In genomic region chr17:39916918-39917317, GRCh38 we compare ENCODE assay signal across 15 cellular contexts. TPM values are rescaled to one million over a fixed set of nuclear protein-coding genes. Genes with fewer than 3 reads are reported as not detected.
A peak's percentile ranks its signal among the peaks of the same experiment; 100 is the strongest.
DNase-seq lines count a peak whose midpoint lies in the region; ATAC-seq and TF ChIP-seq lines count a peak whose summit lies in the region.
"Had no signal": no experiment of that assay in that cellular context is flagged by ENCODE, and none has a peak within 500 bp of the region (broad histone marks: within the 10 kb centered on the region; RNA-seq: fewer than 3 reads in every experiment).

No MANE protein-coding gene starts in this region.

- peak overlapping the region; percentile 90 for H3K27ac Mint-ChIP-seq in Caco-2 (ENCODE audit: unreplicated experiment)
- H3K27ac Mint-ChIP-seq in IgD-negative memory B cell: peak overlapping the region in 2 of 3 donors; percentile 3 to 38
- H3K27ac Mint-ChIP-seq in naive thymus-derived CD8-positive, alpha-beta T cell: peak overlapping the region in 9 of 10 donors; percentile 9 to 82 (median 61)
- peak overlapping the region in 2 of 9 donors; percentile 56 to 68 for H3K27ac Mint-ChIP-seq in naive thymus-derived CD4-positive, alpha-beta T cell
- H3K27ac Mint-ChIP-seq: dendritic cell treated with granulocyte-macrophage colony-stimulating factor and Interleukin-4, amounts not matched to agents 40 ng/mL and 50 ng/mL, for 4 days had no signal

- CTCF ChIA-PET in Caco-2 (lab: Charles Lee): interaction anchor here (0.9 kb wide), 1 partner anchor 42 kb away, joined by 4 read pairs; no protein-coding TSS in a partner anchor
- CTCF ChIA-PET in naive thymus-derived CD4-positive, alpha-beta T cell (lab: Charles Lee): no interaction called here

- TF ChIP-seq CTCF in Caco-2 (IDR thresholded peaks at IDR 0.05; ENCODE audit: insufficient read depth in 1 of 2, low read depth in 1 of 2, low read length in 1 of 2, severe bottlenecking in 1 of 2, unreplicated experiment in 1 of 2): peak; percentile 39 to 51

- H3K36me3 Mint-ChIP-seq in Caco-2 (ENCODE audit: insufficient read depth, unreplicated experiment): peaks cover 35% of the 10 kb centered on the region
- H3K36me3 Mint-ChIP-seq in IgD-negative memory B cell: peaks cover 21% of the 10 kb centered on the region
- peaks cover 0 to 79% (median 29%) of the 10 kb centered on the region in 3 donors for H3K36me3 Mint-ChIP-seq in naive thymus-derived CD8-positive, alpha-beta T cell
- H3K36me3 Mint-ChIP-seq in naive thymus-derived CD4-positive, alpha-beta T cell: peaks cover 2 to 61% (median 44%) of the 10 kb centered on the region in 5 donors

- H3K4me3 Mint-ChIP-seq in Caco-2 (ENCODE audit: unreplicated experiment): peak overlapping the region; percentile 23
- H3K4me3 Mint-ChIP-seq in IgD-negative memory B cell: peak overlapping the region in 2 of 4 donors; percentile 2 to 55
- H3K4me3 Mint-ChIP-seq in naive thymus-derived CD8-positive, alpha-beta T cell: peak overlapping the region in 1 of 10 donors; percentile 51
- H3K4me3 Mint-ChIP-seq in naive thymus-derived CD4-positive, alpha-beta T cell: peak overlapping the region in 1 of 10 donors; percentile 21
- H3K4me3 Mint-ChIP-seq: dendritic cell treated with granulocyte-macrophage colony-stimulating factor and Interleukin-4, amounts not matched to agents 40 ng/mL and 50 ng/mL, for 4 days had no signal

- H3K9me3 Mint-ChIP-seq in Caco-2 (ENCODE audit: unreplicated experiment) (no peaks in the 10 kb centered on the region), IgD-negative memory B cell (no peaks in the 10 kb centered on the region)
- no peaks in the 10 kb centered on the region for H3K9me3 Mint-ChIP-seq in naive thymus-derived CD8-positive, alpha-beta T cell
- peaks cover 0 to 1% (median 0%) of the 10 kb centered on the region in 11 donors for H3K9me3 Mint-ChIP-seq in naive thymus-derived CD4-positive, alpha-beta T cell
- H3K9me3 Mint-ChIP-seq: dendritic cell treated with granulocyte-macrophage colony-stimulating factor and Interleukin-4, amounts not matched to agents 40 ng/mL and 50 ng/mL, for 4 days; T-helper 2 cell treated with Interferon-gamma antibody and Interleukin-4, amounts not matched to agents 5 μg/mL and 100 μg/mL, for 36 hours had no signal

- POLR2A ChIA-PET in Caco-2 (lab: Charles Lee): interaction anchor here (0.6 kb wide), 1 partner anchor 109 kb away, joined by 3 read pairs; no protein-coding TSS in a partner anchor
- POLR2A ChIA-PET in naive thymus-derived CD8-positive, alpha-beta T cell (lab: Charles Lee): interaction anchor here (0.6 to 3.4 kb wide), 3 partner anchors 10 to 125 kb away, joined by 3 to 18 read pairs (median 5); partner anchors contain the start of genes LRRC3C and ORMDL3
- POLR2A ChIA-PET in naive thymus-derived CD4-positive, alpha-beta T cell (lab: Charles Lee): interaction anchor here (0.8 to 1.3 kb wide), 3 partner anchors 9 to 1771 kb away, joined by 3 to 5 read pairs (median 3); no protein-coding TSS in a partner anchor

- ATAC-seq in naive thymus-derived CD8-positive, alpha-beta T cell: no peak
- no peak for ATAC-seq in naive thymus-derived CD4-positive, alpha-beta T cell
- ATAC-seq in GM18861 (IDR thresholded peaks at IDR 0.05; ENCODE audit: unreplicated experiment): no peak

- H3K4me1 ChIP-seq in Caco-2: peaks cover 27% of the 10 kb centered on the region
- peaks cover 14 to 28% of the 10 kb centered on the region in 2 donors for H3K4me1 ChIP-seq in naive thymus-derived CD4-positive, alpha-beta T cell (ENCODE audit: control insufficient read depth in 2 of 2, insufficient read depth in 2 of 2, low read length in 2 of 2)
- H3K4me1 ChIP-seq: upper lobe of left lung had no signal

- peaks cover 20% of the 10 kb centered on the region for H3K4me1 Mint-ChIP-seq in Caco-2 (ENCODE audit: low read depth, unreplicated experiment)
- peaks cover 37 to 47% (median 38%) of the 10 kb centered on the region in 3 donors for H3K4me1 Mint-ChIP-seq in IgD-negative memory B cell
- peaks cover 32 to 59% (median 47%) of the 10 kb centered on the region in 4 donors for H3K4me1 Mint-ChIP-seq in naive thymus-derived CD8-positive, alpha-beta T cell
- H3K4me1 Mint-ChIP-seq in naive thymus-derived CD4-positive, alpha-beta T cell: peaks cover 10 to 55% (median 45%) of the 10 kb centered on the region in 7 donors

- no peaks in the 10 kb centered on the region for H3K9me3 ChIP-seq in Caco-2
- no peaks in the 10 kb centered on the region for H3K9me3 ChIP-seq in naive thymus-derived CD4-positive, alpha-beta T cell (ENCODE audit: control insufficient read depth in 2 of 3, low read length in 3 of 3)
- H3K9me3 ChIP-seq: upper lobe of left lung had no signal

- peaks cover 3% of the 10 kb centered on the region for H3K36me3 ChIP-seq in Caco-2 (ENCODE audit: control insufficient read depth, insufficient read depth, low read length)
- H3K36me3 ChIP-seq in naive thymus-derived CD4-positive, alpha-beta T cell (ENCODE audit: control insufficient read depth in 2 of 3, insufficient read depth in 3 of 3, low read length in 3 of 3): peaks cover 1 to 45% (median 17%) of the 10 kb centered on the region in 3 experiments

- peak; percentile 58 to 67 for DNase-seq in Caco-2
- DNase-seq in dermis blood vessel endothelial cell: peak; percentile 13
- peak in 1 of 10 donors; percentile 10 for DNase-seq in naive thymus-derived CD8-positive, alpha-beta T cell
- DNase-seq in HUDEP-2 (lab: John Stamatoyannopoulos, UW; ENCODE audit: unreplicated experiment in 76 of 76): no peak
- no peak for DNase-seq in naive thymus-derived CD4-positive, alpha-beta T cell
- no peak for DNase-seq in MV-4-11 (lab: John Stamatoyannopoulos, UW)
- DNase-seq: hypothalamus; NCI-H1436; nucleus accumbens; stimulated activated CD4-positive, alpha-beta T cell treated with anti-CD3 and anti-CD28 coated beads, Interleukin-4, amount 100 ng/mL, for 4 hours; upper lobe of left lung had no signal

- H3K27me3 Mint-ChIP-seq in Caco-2 (ENCODE audit: insufficient read depth, unreplicated experiment): no peaks in the 10 kb centered on the region
- no peaks in the 10 kb centered on the region for H3K27me3 Mint-ChIP-seq in IgD-negative memory B cell
- H3K27me3 Mint-ChIP-seq in naive thymus-derived CD8-positive, alpha-beta T cell: no peaks in the 10 kb centered on the region
- H3K27me3 Mint-ChIP-seq in naive thymus-derived CD4-positive, alpha-beta T cell: no peaks in the 10 kb centered on the region
- H3K27me3 Mint-ChIP-seq: dendritic cell treated with granulocyte-macrophage colony-stimulating factor and Interleukin-4, amounts not matched to agents 40 ng/mL and 50 ng/mL, for 4 days had no signal

- H3K27ac ChIP-seq in naive thymus-derived CD4-positive, alpha-beta T cell (ENCODE audit: low read depth, low read length): no peak overlapping the region
- H3K27ac ChIP-seq: upper lobe of left lung had no signal

- no TSS peak for BruUV-seq in Caco-2 (replicated peaks; lab: Mats Ljungman, UMichigan)

- no peaks in the 10 kb centered on the region for H3K27me3 ChIP-seq in Caco-2 (replicated peaks; ENCODE audit: control insufficient read depth, insufficient read depth, low read length)
- H3K27me3 ChIP-seq in naive thymus-derived CD4-positive, alpha-beta T cell (ENCODE audit: control insufficient read depth in 2 of 2, insufficient read depth in 2 of 2, low read length in 2 of 2): no peaks in the 10 kb centered on the region
- H3K27me3 ChIP-seq: upper lobe of left lung had no signal

- H3K4me3 ChIP-seq in Caco-2 (ENCODE audit: low read depth, low read length): no peak overlapping the region
- H3K4me3 ChIP-seq in naive thymus-derived CD4-positive, alpha-beta T cell (ENCODE audit: low read length): no peak overlapping the region
- H3K4me3 ChIP-seq: upper lobe of left lung had no signal

- intact Hi-C loops in Caco-2 (cut with micrococcal nuclease; ENCODE audit: unreplicated experiment): loop anchor here (1.0 kb wide), 2 partner anchors 9 to 63 kb away; partner anchors contain the start of gene PSMD3
- intact Hi-C loops in naive thymus-derived CD4-positive, alpha-beta T cell (cut with micrococcal nuclease): loop anchor here in 1 of 2 donors (1.0 kb wide), 1 partner anchor 9 kb away; no protein-coding TSS in a partner anchor

RNA-seq across cellular contexts. Expression of gene GSDMB, which starts 1.5 kb away (rescaled TPM):
- total RNA-seq in Caco-2 (2022): 8.0 TPM in 2 replicates
- 0.36 TPM for polyA plus RNA-seq in IgD-negative memory B cell
- total RNA-seq in dermis blood vessel endothelial cell: 1.8 and 5.8 TPM in 2 replicates
- total RNA-seq in naive thymus-derived CD8-positive, alpha-beta T cell: 10 to 100 TPM; 82.2 to 83.3 TPM
- 1 to 10 TPM in 1 of 3 donors, under 1 TPM in 2; 0.55 to 1.2 (median 0.58) TPM for polyA plus RNA-seq in naive thymus-derived CD8-positive, alpha-beta T cell
- total RNA-seq in naive thymus-derived CD4-positive, alpha-beta T cell: 10 to 100 TPM; 25.6 to 92.4 (median 53.8) TPM
- polyA plus RNA-seq in naive thymus-derived CD4-positive, alpha-beta T cell: 1 to 10 TPM; 1.7 to 2.1 TPM

RNA-seq across cellular contexts. Expression of gene ORMDL3, which starts 10.5 kb away (rescaled TPM):
- total RNA-seq in Caco-2 (2022): 70.6 and 75.2 TPM in 2 replicates
- 182 TPM for polyA plus RNA-seq in IgD-negative memory B cell
- total RNA-seq in dermis blood vessel endothelial cell: 31.6 and 38.5 TPM in 2 replicates
- total RNA-seq in naive thymus-derived CD8-positive, alpha-beta T cell: 100 to 1,000 TPM; 178 to 192 TPM
- 100 to 1,000 TPM; 100 to 335 (median 249) TPM for polyA plus RNA-seq in naive thymus-derived CD8-positive, alpha-beta T cell
- 100 to 1,000 TPM in 3 of 5 experiments, 10 to 100 TPM in 2; 77.6 to 205 (median 110) TPM for total RNA-seq in naive thymus-derived CD4-positive, alpha-beta T cell
- 100 to 1,000 TPM; 167 to 197 TPM for polyA plus RNA-seq in naive thymus-derived CD4-positive, alpha-beta T cell

RNA-seq across cellular contexts. Expression of gene LRRC3C, which starts 10.6 kb away (rescaled TPM):
- total RNA-seq in Caco-2 (2022) (not detected in 2 replicates), dermis blood vessel endothelial cell (not detected in 2 replicates)
- polyA plus RNA-seq in IgD-negative memory B cell: not detected
- under 1 TPM in 1 of 2 experiments, not detected in 1; 0.44 TPM for total RNA-seq in naive thymus-derived CD8-positive, alpha-beta T cell
- polyA plus RNA-seq in naive thymus-derived CD8-positive, alpha-beta T cell: not detected
- under 1 TPM in 1 of 5 experiments, not detected in 4; 0.27 TPM for total RNA-seq in naive thymus-derived CD4-positive, alpha-beta T cell
- not detected for polyA plus RNA-seq in naive thymus-derived CD4-positive, alpha-beta T cell
- total RNA-seq: upper lobe of left lung had no signal

RNA-seq across cellular contexts. Expression of gene GSDMA, which starts 45.9 kb away (rescaled TPM):
- total RNA-seq in Caco-2 (2022) (not detected in 2 replicates), dermis blood vessel endothelial cell (not detected in 2 replicates)
- 0.19 TPM for polyA plus RNA-seq in IgD-negative memory B cell
- not detected for total RNA-seq in naive thymus-derived CD8-positive, alpha-beta T cell
- under 1 TPM; 0.16 to 0.65 (median 0.50) TPM for polyA plus RNA-seq in naive thymus-derived CD8-positive, alpha-beta T cell
- 1 to 10 TPM in 1 of 5 experiments, under 1 TPM in 2, not detected in 2; 0.22 to 2.4 (median 0.75) TPM for total RNA-seq in naive thymus-derived CD4-positive, alpha-beta T cell
- polyA plus RNA-seq in naive thymus-derived CD4-positive, alpha-beta T cell: under 1 TPM; 0.61 to 0.69 TPM

RNA-seq across cellular contexts. Expression of gene ZPBP2, which starts 48.9 kb away (rescaled TPM):
- total RNA-seq in Caco-2 (2022) (not detected in 2 replicates), dermis blood vessel endothelial cell (not detected in 2 replicates)
- 0.84 TPM for polyA plus RNA-seq in IgD-negative memory B cell
- total RNA-seq in naive thymus-derived CD8-positive, alpha-beta T cell: under 1 TPM; 0.38 to 0.49 TPM
- polyA plus RNA-seq in naive thymus-derived CD8-positive, alpha-beta T cell: not detected
- under 1 TPM in 3 of 5 experiments, not detected in 2; 0.17 to 0.84 (median 0.51) TPM for total RNA-seq in naive thymus-derived CD4-positive, alpha-beta T cell
- under 1 TPM in 1 of 2 donors, not detected in 1; 0.11 TPM for polyA plus RNA-seq in naive thymus-derived CD4-positive, alpha-beta T cell
- total RNA-seq: upper lobe of left lung had no signal

Comparison
In these comparisons a context has a peak if more than half of its experiments do, and no peak if none do; other contexts are left out.
1. DNase-seq: peak in Caco-2 (2 of 2) and dermis blood vessel endothelial cell (single experiment); none in HUDEP-2 (0 of 76), naive thymus-derived CD4-positive, alpha-beta T cell (0 of 9) and MV-4-11 (single experiment).